ENCODE assay signal across 21 cellular contexts in the genomic region with DNA sequence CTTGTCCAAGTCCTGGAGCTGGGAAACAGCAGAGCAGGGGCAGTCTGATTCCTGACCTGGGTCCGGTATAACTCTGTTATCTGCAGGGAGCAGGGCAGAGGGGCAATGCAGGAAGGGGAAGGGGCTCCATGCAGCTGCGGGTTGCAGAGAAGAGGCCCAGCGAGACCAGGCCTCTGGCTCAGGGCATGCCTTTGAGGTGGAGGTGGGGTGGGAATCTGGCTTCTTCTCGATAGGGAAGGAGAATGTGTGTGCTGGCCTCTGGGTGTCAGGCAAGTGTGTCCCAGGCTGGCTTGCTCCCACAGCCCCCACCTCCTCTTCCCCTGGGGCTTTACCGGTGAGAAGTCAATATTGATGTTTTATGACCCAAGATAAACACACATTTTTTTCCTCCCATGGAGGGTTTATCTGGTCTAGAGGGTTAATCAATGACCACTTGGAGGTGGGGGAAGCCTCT.
DNase-seq lines count a peak whose midpoint lies in the region; ATAC-seq, FAIRE-seq and TF ChIP-seq lines count a peak whose summit lies in the region.
"Had no signal": no experiment of that assay in that cellular context is flagged by ENCODE, and none has a peak within 500 bp of the region (broad histone marks: within the 10 kb centered on the region; RNA-seq: fewer than 3 reads in every experiment).

No MANE protein-coding gene starts in this region.

- intact Hi-C loops in upper lobe of right lung (cut with DNase I): loop anchor here (10.0 kb wide), 2 partner anchors 245 to 505 kb away; a partner anchor contains a TSS

- peaks cover 15% of the 10 kb centered on the region for H3K4me1 ChIP-seq in upper lobe of right lung

- TF ChIP-seq CTCF in choroid plexus epithelial cell (conservative IDR thresholded peaks at IDR 0.05; ENCODE audit: low read depth, low read length): peak; percentile 14
- TF ChIP-seq CTCF in upper lobe of right lung (IDR thresholded peaks at IDR 0.05): no peak

- H3K9me3 ChIP-seq in upper lobe of right lung: no peaks in the 10 kb centered on the region
- H3K9me3 ChIP-seq: ovary, tibial artery had no signal

- no peak overlapping the region for H3K27ac Mint-ChIP-seq in activated naive CD8-positive, alpha-beta T cell treated with anti-CD3 and anti-CD28 coated beads, Interleukin-2, amount 10 ng/mL, durations not matched to agents 7 days and 5 days
- H3K27ac Mint-ChIP-seq in activated naive CD8-positive, alpha-beta T cell treated with anti-CD3 and anti-CD28 coated beads, Interleukin-2, amount 50 U/mL, for 24 hours: no peak overlapping the region
- H3K27ac Mint-ChIP-seq: activated B cell treated with CpG ODN at 0.5 μM for 24 hours; stimulated activated effector memory CD8-positive, alpha-beta T cell treated with anti-CD3 and anti-CD28 coated beads, Interleukin-12 subunit alpha, Interleukin-12 subunit beta, amount 100 ng/mL, for 72 hours; T-helper 1 cell treated with Interleukin-12 subunit alpha and Interleukin-12 subunit beta and Interleukin-4 antibody, amounts not matched to agents 30 μg/mL and 1 μg/mL, for 36 hours had no signal

- no peaks in the 10 kb centered on the region for H3K36me3 Mint-ChIP-seq in activated naive CD8-positive, alpha-beta T cell treated with anti-CD3 and anti-CD28 coated beads, Interleukin-2, amount 10 ng/mL, durations not matched to agents 7 days and 5 days
- no peaks in the 10 kb centered on the region for H3K36me3 Mint-ChIP-seq in activated naive CD8-positive, alpha-beta T cell treated with anti-CD3 and anti-CD28 coated beads, Interleukin-2, amount 50 U/mL, for 24 hours (ENCODE audit: low read depth)
- H3K36me3 Mint-ChIP-seq: stimulated activated effector memory CD8-positive, alpha-beta T cell treated with anti-CD3 and anti-CD28 coated beads, Interleukin-12 subunit alpha, Interleukin-12 subunit beta, amount 100 ng/mL, for 72 hours had no signal

- H3K4me3 ChIP-seq in choroid plexus epithelial cell (ENCODE audit: low read depth, low read length) (no peak overlapping the region), upper lobe of right lung (no peak overlapping the region)
- H3K4me3 ChIP-seq: ovary, tibial artery had no signal

- peaks cover 4% of the 10 kb centered on the region for H3K4me1 Mint-ChIP-seq in activated naive CD8-positive, alpha-beta T cell treated with anti-CD3 and anti-CD28 coated beads, Interleukin-2, amount 10 ng/mL, durations not matched to agents 7 days and 5 days
- H3K4me1 Mint-ChIP-seq in activated naive CD8-positive, alpha-beta T cell treated with anti-CD3 and anti-CD28 coated beads, Interleukin-2, amount 50 U/mL, for 24 hours: peaks cover 7% of the 10 kb centered on the region

- ATAC-seq in activated naive CD8-positive, alpha-beta T cell treated with anti-CD3 and anti-CD28 coated beads, Interleukin-2, amount 10 ng/mL, durations not matched to agents 7 days and 5 days (ENCODE audit: low read depth): no peak
- no peak for ATAC-seq in activated naive CD8-positive, alpha-beta T cell treated with anti-CD3 and anti-CD28 coated beads, Interleukin-2, amount 50 U/mL, for 24 hours
- no peak for ATAC-seq in upper lobe of right lung
- no peak for ATAC-seq in GM21717 (IDR thresholded peaks at IDR 0.05; ENCODE audit: unreplicated experiment)
- ATAC-seq: left cardiac atrium; stimulated activated effector memory CD8-positive, alpha-beta T cell treated with anti-CD3 and anti-CD28 coated beads, Interleukin-12 subunit alpha, Interleukin-12 subunit beta, amount 100 ng/mL, for 72 hours had no signal

- no peak for FAIRE-seq in urothelium cell line (lab: Jason Lieb, UNC)
- FAIRE-seq: A204.1 had no signal

- peak; percentile 10 for DNase-seq in activated naive CD8-positive, alpha-beta T cell treated with anti-CD3 and anti-CD28 coated beads, Interleukin-2, amount 10 ng/mL, durations not matched to agents 7 days and 5 days
- DNase-seq in activated naive CD8-positive, alpha-beta T cell treated with anti-CD3 and anti-CD28 coated beads, Interleukin-2, amount 50 U/mL, for 24 hours: no peak
- no peak for DNase-seq in choroid plexus epithelial cell (ENCODE audit: low read depth)
- DNase-seq in mucosa of gallbladder (ENCODE audit: low spot score): peak; percentile 81
- DNase-seq in upper lobe of right lung: peak; percentile 33
- DNase-seq in urothelium cell line (ENCODE audit: low spot score): no peak
- no peak for DNase-seq in retina
- DNase-seq: activated B cell treated with CpG ODN at 0.5 μM for 24 hours; cerebellar nuclear complex; Kasumi-1; left cardiac atrium; NCI-H1436 treated with DMSO at 0.1 percent for 48 hours; NCI-H226; NK-92 treated with Interleukin-12 subunit alpha and Interleukin-12 subunit beta, amount 100 ng/mL, for 24 hours; stimulated activated CD4-positive, alpha-beta T cell treated with anti-CD3 and anti-CD28 coated beads, Interleukin-12 subunit alpha, Interleukin-12 subunit beta, amount 100 ng/mL, for 4 hours; tibial artery had no signal

- no peaks in the 10 kb centered on the region for H3K9me3 Mint-ChIP-seq in activated naive CD8-positive, alpha-beta T cell treated with anti-CD3 and anti-CD28 coated beads, Interleukin-2, amount 10 ng/mL, durations not matched to agents 7 days and 5 days
- H3K9me3 Mint-ChIP-seq in activated naive CD8-positive, alpha-beta T cell treated with anti-CD3 and anti-CD28 coated beads, Interleukin-2, amount 50 U/mL, for 24 hours: no peaks in the 10 kb centered on the region
- H3K9me3 Mint-ChIP-seq: activated B cell treated with CpG ODN at 0.5 μM for 24 hours; stimulated activated effector memory CD8-positive, alpha-beta T cell treated with anti-CD3 and anti-CD28 coated beads, Interleukin-12 subunit alpha, Interleukin-12 subunit beta, amount 100 ng/mL, for 72 hours; T-helper 1 cell treated with Interleukin-12 subunit alpha and Interleukin-12 subunit beta and Interleukin-4 antibody, amounts not matched to agents 30 μg/mL and 1 μg/mL, for 36 hours had no signal

- H3K27me3 ChIP-seq in upper lobe of right lung: no peaks in the 10 kb centered on the region
- H3K27me3 ChIP-seq: ovary, tibial artery had no signal

- POLR2A ChIA-PET in activated naive CD8-positive, alpha-beta T cell treated with anti-CD3 and anti-CD28 coated beads, Interleukin-2, amount 10 ng/mL, durations not matched to agents 7 days and 5 days (lab: Charles Lee): no interaction called here

- H3K36me3 ChIP-seq in upper lobe of right lung: no peaks in the 10 kb centered on the region
- H3K36me3 ChIP-seq: ovary, tibial artery had no signal

- peaks cover 10% of the 10 kb centered on the region for H3K27me3 Mint-ChIP-seq in activated naive CD8-positive, alpha-beta T cell treated with anti-CD3 and anti-CD28 coated beads, Interleukin-2, amount 10 ng/mL, durations not matched to agents 7 days and 5 days
- peaks cover 1% of the 10 kb centered on the region for H3K27me3 Mint-ChIP-seq in activated naive CD8-positive, alpha-beta T cell treated with anti-CD3 and anti-CD28 coated beads, Interleukin-2, amount 50 U/mL, for 24 hours

- no peak overlapping the region for H3K27ac ChIP-seq in upper lobe of right lung
- H3K27ac ChIP-seq: ovary, tibial artery had no signal

- no peak overlapping the region for H3K4me3 Mint-ChIP-seq in activated naive CD8-positive, alpha-beta T cell treated with anti-CD3 and anti-CD28 coated beads, Interleukin-2, amount 10 ng/mL, durations not matched to agents 7 days and 5 days
- no peak overlapping the region for H3K4me3 Mint-ChIP-seq in activated naive CD8-positive, alpha-beta T cell treated with anti-CD3 and anti-CD28 coated beads, Interleukin-2, amount 50 U/mL, for 24 hours
- H3K4me3 Mint-ChIP-seq: activated B cell treated with CpG ODN at 0.5 μM for 24 hours; stimulated activated effector memory CD8-positive, alpha-beta T cell treated with anti-CD3 and anti-CD28 coated beads, Interleukin-12 subunit alpha, Interleukin-12 subunit beta, amount 100 ng/mL, for 72 hours; T-helper 1 cell treated with Interleukin-12 subunit alpha and Interleukin-12 subunit beta and Interleukin-4 antibody, amounts not matched to agents 30 μg/mL and 1 μg/mL, for 36 hours had no signal

Comparison
In these comparisons a context has a peak if more than half of its experiments do, and no peak if none do; other contexts are left out.
1. DNase-seq: peak in activated naive CD8-positive, alpha-beta T cell treated with anti-CD3 and anti-CD28 coated beads, Interleukin-2, amount 10 ng/mL, durations not matched to agents 7 days and 5 days (single experiment), mucosa of gallbladder (single experiment) and upper lobe of right lung (single experiment); none in activated naive CD8-positive, alpha-beta T cell treated with anti-CD3 and anti-CD28 coated beads, Interleukin-2, amount 50 U/mL, for 24 hours (single experiment), choroid plexus epithelial cell (single experiment), urothelium cell line (single experiment) and retina (single experiment).